29 cellular contexts compared by ENCODE assay signal in the genomic region with DNA sequence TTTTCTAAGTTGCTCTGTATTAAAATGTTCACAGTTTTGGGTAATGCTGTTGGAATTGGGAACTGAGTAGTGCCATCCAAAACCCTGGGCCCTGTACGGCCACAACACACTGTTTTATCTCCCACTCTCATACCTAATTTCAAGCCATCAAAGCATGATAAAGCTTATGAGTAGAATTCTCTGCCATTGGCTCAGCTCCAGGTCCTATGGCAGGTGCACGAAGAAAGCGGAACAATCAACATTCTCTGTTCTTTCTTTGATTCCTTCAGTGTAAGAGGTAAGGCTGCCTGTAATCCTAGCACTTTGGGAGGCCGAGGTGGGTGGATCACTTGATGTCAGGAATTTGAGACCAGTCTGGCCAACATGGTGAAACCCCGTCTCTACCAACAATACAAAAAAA.
"Had no signal": no experiment of that assay in that cellular context is flagged by ENCODE, and none has a peak within 500 bp of the region (broad histone marks: within the 10 kb centered on the region; RNA-seq: fewer than 3 reads in every experiment).

No MANE protein-coding gene starts in this region.

- H3K9me3 ChIP-seq: ascending aorta, colonic mucosa, MG63 had no signal

- H3K36me3 ChIP-seq: ascending aorta, cardiac muscle cell, colonic mucosa, MG63, WERI-Rb-1 had no signal

- H3K27ac ChIP-seq: ascending aorta, cardiac muscle cell, colonic mucosa, WERI-Rb-1 had no signal

- DNase-seq: activated CD4-positive, alpha-beta memory T cell treated with anti-CD3 and anti-CD28 coated beads, Interleukin-2, amount 10 ng/mL, durations not matched to agents 7 days and 5 days; activated CD4-positive, alpha-beta T cell treated with anti-CD3 and anti-CD28 coated beads for 1 hour; activated CD4-positive, alpha-beta T cell treated with anti-CD3 and anti-CD28 coated beads for 48 hours; activated CD4-positive, CD25-positive, alpha-beta regulatory T cell; activated effector memory CD4-positive, alpha-beta T cell treated with anti-CD3 and anti-CD28 coated beads, Interleukin-2, amount 50 U/mL, for 16 hours; activated naive CD4-positive, alpha-beta T cell; activated naive CD4-positive, alpha-beta T cell treated with anti-CD3 and anti-CD28 coated beads, Interleukin-2, amount 50 U/mL, for 16 hours; activated naive CD8-positive, alpha-beta T cell treated with anti-CD3 and anti-CD28 coated beads for 36 hours; activated T-cell treated with anti-CD3 and anti-CD28 coated beads, Interleukin-2, amount 50 U/mL, for 1 hour; activated T-cell treated with anti-CD3 and anti-CD28 coated beads, Interleukin-2, amount 50 U/mL, for 72 hours; amniotic stem cell; colonic mucosa; Kasumi-1; KG1; MG63; MV-4-11; NCI-H1092; NCI-H1417 treated with DMSO at 0.1 percent for 48 hours; NCI-H187 treated with DMSO at 0.1 percent for 48 hours; NCI-H2081; NCI-H510A; NCI-H526 treated with DMSO at 0.1 percent for 48 hours; NCI-H774; SHP77 treated with DMSO at 0.1 percent for 48 hours; SW 1271; T1000; WERI-Rb-1 had no signal

- H3K4me3 ChIP-seq: ascending aorta, cardiac muscle cell, colonic mucosa, MG63 had no signal

- H3K4me1 ChIP-seq: ascending aorta, colonic mucosa had no signal

- H3K27me3 ChIP-seq: ascending aorta, cardiac muscle cell, colonic mucosa, MG63 had no signal
